In genomic region chr1:109508873-109509175, GRCh38 we compare ENCODE assay signal across 9 cellular contexts. TPM values are rescaled to one million over a fixed set of nuclear protein-coding genes. Genes with fewer than 3 reads are reported as not detected.
A peak's percentile ranks its signal among the peaks of the same experiment; 100 is the strongest.
DNase-seq lines count a peak whose midpoint lies in the region; ATAC-seq and TF ChIP-seq lines count a peak whose summit lies in the region.
"Had no signal": no experiment of that assay in that cellular context is flagged by ENCODE, and none has a peak within 500 bp of the region (broad histone marks: within the 10 kb centered on the region; RNA-seq: fewer than 3 reads in every experiment).

No MANE protein-coding gene starts in this region.

- H3K4me3 Mint-ChIP-seq in mesothelial cell of epicardium = peak overlapping the region; percentile 76

- no peaks in the 10 kb centered on the region for H3K36me3 ChIP-seq in upper lobe of right lung

- H3K9me3 ChIP-seq in upper lobe of right lung = no peaks in the 10 kb centered on the region

- ATAC-seq in upper lobe of right lung = no peak

- H3K9me3 Mint-ChIP-seq in mesothelial cell of epicardium = no peaks in the 10 kb centered on the region

- peak overlapping the region; percentile 68 for H3K4me3 ChIP-seq in upper lobe of right lung

- H3K27me3 ChIP-seq in upper lobe of right lung = no peaks in the 10 kb centered on the region

- peaks cover 12% of the 10 kb centered on the region for H3K4me1 ChIP-seq in upper lobe of right lung

- DNase-seq in activated effector memory CD4-positive, alpha-beta T cell treated with anti-CD3 and anti-CD28 coated beads, Interleukin-2, amount 50 U/mL, for 16 hours = peak; percentile 54
- no peak for DNase-seq in activated effector memory CD4-positive, alpha-beta T cell treated with Interleukin-2 at 50 U/mL for 16 hours
- DNase-seq in caudate nucleus (lab: John Stamatoyannopoulos, UW) (no peak), mesothelial cell of epicardium (ENCODE audit: low spot score in 2 of 2, unreplicated experiment in 2 of 2) (no peak), upper lobe of right lung (no peak), NCI-H2171 (lab: John Stamatoyannopoulos, UW) (no peak), amygdala (lab: John Stamatoyannopoulos, UW) (no peak), DMS79 (lab: John Stamatoyannopoulos, UW) (no peak)
- DNase-seq: HCEC 1CT had no signal

- TF ChIP-seq CTCF in mesothelial cell of epicardium (IDR thresholded peaks at IDR 0.05; ENCODE audit: unreplicated experiment) = no peak
- TF ChIP-seq CTCF in upper lobe of right lung (IDR thresholded peaks at IDR 0.05) = no peak

- peaks cover 33% of the 10 kb centered on the region for H3K27me3 Mint-ChIP-seq in mesothelial cell of epicardium (ENCODE audit: low read depth)

- intact Hi-C loops in upper lobe of right lung (cut with DNase I) = no loop called here

- H3K4me1 Mint-ChIP-seq in mesothelial cell of epicardium = peaks cover 15% of the 10 kb centered on the region

- peak overlapping the region; percentile 10 for H3K27ac Mint-ChIP-seq in mesothelial cell of epicardium

- peak overlapping the region; percentile 6 for H3K27ac ChIP-seq in caudate nucleus (ENCODE audit: low read depth, low read length)
- H3K27ac ChIP-seq in upper lobe of right lung = no peak overlapping the region

- H3K36me3 Mint-ChIP-seq in mesothelial cell of epicardium = no peaks in the 10 kb centered on the region

RNA-seq across cellular contexts. Expression of gene AMIGO1, which starts 0.7 kb away (rescaled TPM):
- total RNA-seq in mesothelial cell of epicardium (5.0 to 5.4 TPM (median 5.1 TPM) in 3 replicates), upper lobe of right lung (13.3 TPM)

RNA-seq across cellular contexts. Expression of gene CYB561D1, which starts 14.9 kb away (rescaled TPM):
- 9.5 to 11.7 TPM (median 10.6 TPM) in 3 replicates for total RNA-seq in mesothelial cell of epicardium
- 13.1 TPM for total RNA-seq in upper lobe of right lung

RNA-seq across cellular contexts. Expression of gene ATXN7L2, which starts 25.1 kb away (rescaled TPM):
- total RNA-seq in mesothelial cell of epicardium = 13.8 to 14.9 TPM (median 13.8 TPM) in 3 replicates
- total RNA-seq in upper lobe of right lung = 4.6 TPM

RNA-seq across cellular contexts. Expression of gene GPR61, which starts 30.8 kb away (rescaled TPM):
- not detected in 3 replicates for total RNA-seq in mesothelial cell of epicardium
- total RNA-seq in upper lobe of right lung = not detected

RNA-seq across cellular contexts. Expression of gene GNAI3, which starts 39.6 kb away (rescaled TPM):
- 7.8 to 8.2 TPM (median 8.2 TPM) in 3 replicates for total RNA-seq in mesothelial cell of epicardium
- total RNA-seq in upper lobe of right lung = 6.9 TPM
